ENCODE assay signal across 12 cellular contexts in the genomic region with DNA sequence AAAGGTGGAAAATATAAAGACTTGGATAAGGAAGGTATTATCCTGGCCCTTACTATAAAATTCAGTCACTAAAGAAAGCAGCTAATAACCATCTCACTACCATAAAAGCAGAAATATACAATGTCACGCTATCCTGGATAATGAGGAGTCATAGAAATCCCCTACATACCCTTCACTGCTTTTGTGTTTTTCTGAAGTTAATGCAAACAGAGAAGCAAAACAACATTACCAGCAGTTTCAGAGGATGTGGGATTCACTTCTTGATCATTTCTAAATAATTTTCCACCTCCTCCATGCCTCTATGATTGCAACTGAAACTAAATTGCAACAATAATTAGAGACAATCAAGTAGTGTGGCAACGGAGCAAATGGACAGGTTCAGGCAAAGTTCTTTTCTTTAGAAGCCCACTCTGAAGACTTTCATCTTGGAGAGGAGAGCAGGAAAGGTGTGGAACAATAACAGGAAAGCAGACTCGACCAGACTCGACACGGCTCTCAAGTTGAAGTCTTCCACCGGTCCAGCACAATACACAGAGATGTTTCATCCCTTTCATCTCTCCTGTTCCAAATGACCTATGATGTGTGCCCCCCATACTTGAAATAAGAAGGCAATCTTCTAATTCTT. TPM values are rescaled to one million over a fixed set of nuclear protein-coding genes. Genes with fewer than 3 reads are reported as not detected.
A peak's percentile ranks its signal among the peaks of the same experiment; 100 is the strongest.
DNase-seq lines count a peak whose midpoint lies in the region; ATAC-seq lines count a peak whose summit lies in the region.
"Had no signal": no experiment of that assay in that cellular context is flagged by ENCODE, and none has a peak within 500 bp of the region (broad histone marks: within the 10 kb centered on the region; RNA-seq: fewer than 3 reads in every experiment).

No MANE protein-coding gene starts in this region.

- H3K4me3 ChIP-seq in skin epidermis (no peak overlapping the region), MG63 (no peak overlapping the region)
- H3K4me3 ChIP-seq: testis had no signal

- no peaks in the 10 kb centered on the region for H3K27me3 Mint-ChIP-seq in IgD-negative memory B cell
- no peaks in the 10 kb centered on the region for H3K27me3 Mint-ChIP-seq in activated naive CD8-positive, alpha-beta T cell treated with anti-CD3 and anti-CD28 coated beads, Interleukin-2, amount 50 U/mL, for 24 hours

- H3K27ac Mint-ChIP-seq in IgD-negative memory B cell = peak overlapping the region; percentile 85 to 95 (median 92)
- peak overlapping the region; percentile 96 for H3K27ac Mint-ChIP-seq in activated naive CD8-positive, alpha-beta T cell treated with anti-CD3 and anti-CD28 coated beads, Interleukin-2, amount 50 U/mL, for 24 hours

- peaks cover 32 to 37% (median 33%) of the 10 kb centered on the region in 3 donors for H3K4me1 Mint-ChIP-seq in IgD-negative memory B cell
- peaks cover 59% of the 10 kb centered on the region for H3K4me1 Mint-ChIP-seq in activated naive CD8-positive, alpha-beta T cell treated with anti-CD3 and anti-CD28 coated beads, Interleukin-2, amount 50 U/mL, for 24 hours

- no peaks in the 10 kb centered on the region for H3K36me3 ChIP-seq in MG63

- peak; percentile 44 for ATAC-seq in activated naive CD8-positive, alpha-beta T cell treated with anti-CD3 and anti-CD28 coated beads, Interleukin-2, amount 50 U/mL, for 24 hours
- ATAC-seq in HG03097 (IDR thresholded peaks at IDR 0.05; ENCODE audit: low FRiP score, unreplicated experiment) = no peak

- no peaks in the 10 kb centered on the region for H3K27me3 ChIP-seq in MG63
- H3K27me3 ChIP-seq: testis had no signal

- H3K9me3 ChIP-seq in MG63 = no peaks in the 10 kb centered on the region
- H3K9me3 ChIP-seq: testis had no signal

- peak overlapping the region in 16 of 21 experiments; percentile 1 to 99 (median 58) for H3K27ac ChIP-seq in skin epidermis
- H3K27ac ChIP-seq: testis had no signal

- peak overlapping the region; percentile 54 to 90 (median 86) for H3K4me3 Mint-ChIP-seq in IgD-negative memory B cell
- H3K4me3 Mint-ChIP-seq in activated naive CD8-positive, alpha-beta T cell treated with anti-CD3 and anti-CD28 coated beads, Interleukin-2, amount 50 U/mL, for 24 hours = peak overlapping the region; percentile 75

- DNase-seq in NCI-H1105 treated with DMSO at 0.1 percent for 48 hours (lab: John Stamatoyannopoulos, UW) (peak; percentile 29), NCI-H1105 (lab: John Stamatoyannopoulos, UW) (no peak), MG63 (no peak), RKO (ENCODE audit: low spot score) (no peak)
- DNase-seq in activated naive CD8-positive, alpha-beta T cell treated with anti-CD3 and anti-CD28 coated beads, Interleukin-2, amount 50 U/mL, for 24 hours = no peak
- DNase-seq: 8988T, NCI-H510A, SHP77 treated with DMSO at 0.1 percent for 48 hours, testis had no signal

- H3K36me3 Mint-ChIP-seq in IgD-negative memory B cell = peaks cover 3% of the 10 kb centered on the region
- peaks cover 5% of the 10 kb centered on the region for H3K36me3 Mint-ChIP-seq in activated naive CD8-positive, alpha-beta T cell treated with anti-CD3 and anti-CD28 coated beads, Interleukin-2, amount 50 U/mL, for 24 hours (ENCODE audit: low read depth)

- no peaks in the 10 kb centered on the region for H3K9me3 Mint-ChIP-seq in IgD-negative memory B cell
- no peaks in the 10 kb centered on the region for H3K9me3 Mint-ChIP-seq in activated naive CD8-positive, alpha-beta T cell treated with anti-CD3 and anti-CD28 coated beads, Interleukin-2, amount 50 U/mL, for 24 hours

RNA-seq across cellular contexts. Expression of gene CYTH1, which starts 10.2 kb away (rescaled TPM):
- 210 TPM for polyA plus RNA-seq in IgD-negative memory B cell
- 11.2 and 17.2 TPM in 2 replicates for total RNA-seq in MG63 (2014; rRNA removed; shearing (Covaris generic); ENCODE audit: low replicate concordance)
